22 cellular contexts compared by ENCODE assay signal in genomic region chr3:31181661-31182060, GRCh38.
DNase-seq lines count a peak whose midpoint lies in the region; ATAC-seq, FAIRE-seq and TF ChIP-seq lines count a peak whose summit lies in the region.
"Had no signal": no experiment of that assay in that cellular context is flagged by ENCODE, and none has a peak within 500 bp of the region (broad histone marks: within the 10 kb centered on the region; RNA-seq: fewer than 3 reads in every experiment).

No MANE protein-coding gene starts in this region.

- H3K4me1 ChIP-seq in heart right ventricle = no peaks in the 10 kb centered on the region
- H3K4me1 ChIP-seq in H1 (replicated peaks in 1 of 4; ENCODE audit: control insufficient read depth in 3 of 4, insufficient read depth in 4 of 4, low read length in 3 of 4) = no peaks in the 10 kb centered on the region; a peak in 2 of 7 replicates
- H3K4me1 ChIP-seq: BLaER1 had no signal

- no peaks in the 10 kb centered on the region for H4K20me1 ChIP-seq in H1 (replicated peaks in 1 of 2; ENCODE audit: control insufficient read depth in 1 of 2, insufficient read depth in 2 of 2, low read length in 2 of 2)
- H4K20me1 ChIP-seq: BLaER1 had no signal

- H3K14ac ChIP-seq in H1 (ENCODE audit: insufficient read length) = no peak overlapping the region

- H2BK20ac ChIP-seq in H1 (ENCODE audit: low read length) = no peak overlapping the region

- FAIRE-seq in H1 (lab: Jason Lieb, UNC) = no peak
- FAIRE-seq: A204.1, G401.6, GM12892 had no signal

- H3K27me3 ChIP-seq in heart right ventricle = no peaks in the 10 kb centered on the region
- no peaks in the 10 kb centered on the region for H3K27me3 ChIP-seq in H1 (replicated peaks in 1 of 4; ENCODE audit: control insufficient read depth in 3 of 4, extremely low read depth in 1 of 4, insufficient read depth in 3 of 4, low read length in 3 of 4)
- H3K27me3 ChIP-seq: BLaER1 had no signal

- TF ChIP-seq POLR2A in H1 (IDR thresholded peaks at IDR 0.05; ENCODE audit: control extremely low read depth in 1 of 2, low read depth in 2 of 2, low read length in 2 of 2) = no peak

- 94 to 96% methylated on average over 16 of the region's 16 CpGs for whole genome bisulfite sequencing in heart right ventricle, 2 donors
- 97% methylated on average over 16 of the region's 16 CpGs; no CpG with 5 or more reads in 1 of the 2 experiments for WGBS in H1 (ENCODE audit: extremely low coverage in 1 of 2, insufficient coverage in 1 of 2, insufficient read length in 1 of 2, insufficient replicate concordance in 2 of 2, low coverage in 1 of 2, low lambda C conversion rate in 2 of 2, missing lambda C conversion rate in 1 of 2), 2 experiments

- no peak overlapping the region for H3K4me2 ChIP-seq in H1 (ENCODE audit: insufficient read depth in 1 of 2, low read depth in 2 of 2, low read length in 2 of 2)
- H3K4me2 ChIP-seq: BLaER1 had no signal

- CTCF ChIA-PET in H1 (lab: Charles Lee; ENCODE audit: partially characterized antibody) = no interaction called here

- no peak overlapping the region for H2BK12ac ChIP-seq in H1 (ENCODE audit: low read depth, low read length)

- POLR2A ChIA-PET in H1 (lab: Charles Lee; ENCODE audit: partially characterized antibody) = no interaction called here

- no peak for ATAC-seq in left ventricle myocardium superior
- no peak for ATAC-seq in heart right ventricle
- peak; percentile 20 for ATAC-seq in stimulated activated memory B cell treated with anti-CD40 and anti-IgM and Interleukin-4, amounts not matched to agents 10 μg/mL and 1 μg/mL and 100 μg/mL, for 72 hours
- no peak for ATAC-seq in HG03469 (IDR thresholded peaks at IDR 0.05; ENCODE audit: unreplicated experiment)
- ATAC-seq: CD8-positive, alpha-beta T cell had no signal

- H3K79me2 ChIP-seq in H1 (ENCODE audit: control insufficient read depth in 1 of 2, insufficient read depth in 2 of 2, low read length in 2 of 2) = no peaks in the 10 kb centered on the region

- peaks cover 3% of the 10 kb centered on the region for H3K9me3 Mint-ChIP-seq in stimulated activated memory B cell treated with anti-CD40 and anti-IgM and Interleukin-4, amounts not matched to agents 10 μg/mL and 1 μg/mL and 100 μg/mL, for 72 hours
- H3K9me3 Mint-ChIP-seq: CD8-positive, alpha-beta T cell had no signal

- H4K8ac ChIP-seq in H1 (ENCODE audit: extremely low read depth, insufficient read depth, low read length) = peak overlapping the region; percentile 43

- no peak overlapping the region for H3K4ac ChIP-seq in H1 (replicated peaks; ENCODE audit: insufficient read length, low read depth, low read length)

- H4K5ac ChIP-seq in H1 (ENCODE audit: insufficient read length, low read depth, low read length) = no peak overlapping the region

- H3K36me3 ChIP-seq in heart right ventricle (no peaks in the 10 kb centered on the region), H1 (ENCODE audit: control insufficient read depth in 2 of 4, insufficient read depth in 4 of 4, low read length in 3 of 4) (no peaks in the 10 kb centered on the region)
- H3K36me3 ChIP-seq: BLaER1 had no signal

- no peaks in the 10 kb centered on the region for H3K36me3 Mint-ChIP-seq in stimulated activated memory B cell treated with anti-CD40 and anti-IgM and Interleukin-4, amounts not matched to agents 10 μg/mL and 1 μg/mL and 100 μg/mL, for 72 hours
- H3K36me3 Mint-ChIP-seq: CD4-positive, CD25-positive, alpha-beta regulatory T cell; CD8-positive, alpha-beta T cell had no signal

- H3K4me3 ChIP-seq in heart right ventricle (no peak overlapping the region), H1 (ENCODE audit: extremely low read depth in 1 of 4, insufficient read depth in 2 of 4, low read depth in 3 of 4, low read length in 4 of 4) (no peak overlapping the region)
- H3K4me3 ChIP-seq: BLaER1, GM23248 had no signal

- H3K27me3 Mint-ChIP-seq in stimulated activated memory B cell treated with anti-CD40 and anti-IgM and Interleukin-4, amounts not matched to agents 10 μg/mL and 1 μg/mL and 100 μg/mL, for 72 hours = peaks cover 9% of the 10 kb centered on the region
- H3K27me3 Mint-ChIP-seq: CD4-positive, CD25-positive, alpha-beta regulatory T cell had no signal

- H3K56ac ChIP-seq in H1 (replicated peaks; ENCODE audit: insufficient read length, low read depth, low read length) = no peak overlapping the region

- H3K9ac ChIP-seq in H1 (replicated peaks in 1 of 4; ENCODE audit: extremely low read depth in 1 of 4, low read depth in 3 of 4, low read length in 3 of 4) = no peak overlapping the region
- H3K9ac ChIP-seq: BLaER1, GM23248 had no signal

- TF ChIP-seq CTCF in heart right ventricle (IDR thresholded peaks at IDR 0.05) = no peak
- no peak for TF ChIP-seq CTCF in H1 (IDR thresholded peaks at IDR 0.05; ENCODE audit: control extremely low read depth in 1 of 3, insufficient read depth in 1 of 3, low read depth in 1 of 3, low read length in 3 of 3)

- H3K4me3 Mint-ChIP-seq in stimulated activated memory B cell treated with anti-CD40 and anti-IgM and Interleukin-4, amounts not matched to agents 10 μg/mL and 1 μg/mL and 100 μg/mL, for 72 hours = no peak overlapping the region
- H3K4me3 Mint-ChIP-seq: B cell; CD4-positive, CD25-positive, alpha-beta regulatory T cell; CD8-positive, alpha-beta T cell had no signal

- H2AFZ ChIP-seq in H1 (ENCODE audit: low read length) = no peak overlapping the region
- H2AFZ ChIP-seq: GM23248 had no signal

- no peaks in the 10 kb centered on the region for H3K4me1 Mint-ChIP-seq in stimulated activated memory B cell treated with anti-CD40 and anti-IgM and Interleukin-4, amounts not matched to agents 10 μg/mL and 1 μg/mL and 100 μg/mL, for 72 hours
- H3K4me1 Mint-ChIP-seq: B cell had no signal

- H2BK15ac ChIP-seq in H1 (ENCODE audit: low read length) = no peak overlapping the region

- no peak overlapping the region for H3K18ac ChIP-seq in H1 (ENCODE audit: extremely low read depth, low read length)

- DNase-seq in left ventricle myocardium superior (peak; percentile 20), heart right ventricle (no peak), H1 (ENCODE audit: low read depth in 1 of 2, low spot score in 2 of 2) (no peak), posterior vena cava (ENCODE audit: low spot score) (no peak), NCI-H2029 treated with DMSO at 0.1 percent for 48 hours (lab: John Stamatoyannopoulos, UW) (no peak)
- DNase-seq: Caco-2; CD4-positive, CD25-positive, alpha-beta regulatory T cell; CD8-positive, alpha-beta T cell; DMS153; DND-41; GM23248; H7; HCEC 1CT had no signal

- H2AK5ac ChIP-seq in H1 (ENCODE audit: low read depth, low read length) = no peak overlapping the region

- TF ChIP-seq EP300 in H1 (IDR thresholded peaks at IDR 0.05; ENCODE audit: borderline replicate concordance in 1 of 2, low read depth in 2 of 2, low read length in 2 of 2) = no peak

- no peak overlapping the region for H3K23ac ChIP-seq in H1 (ENCODE audit: insufficient read length)

- H2BK120ac ChIP-seq in H1 (replicated peaks; ENCODE audit: low read depth, low read length) = no peak overlapping the region

- H3K9me3 ChIP-seq in heart right ventricle (no peaks in the 10 kb centered on the region), H1 (ENCODE audit: insufficient read depth in 2 of 2, low read depth in 1 of 2, low read length in 1 of 2) (no peaks in the 10 kb centered on the region)
- H3K9me3 ChIP-seq: Caco-2 had no signal

- no peak overlapping the region for H3K27ac ChIP-seq in heart right ventricle
- no peak overlapping the region for H3K27ac ChIP-seq in H1 (ENCODE audit: low read depth, low read length)
- H3K27ac ChIP-seq: 22Rv1, BLaER1, C4-2B, GM23248 had no signal

- H4K91ac ChIP-seq in H1 (replicated peaks; ENCODE audit: insufficient read length, low read length) = no peak overlapping the region

- intact Hi-C loops in left ventricle myocardium superior (cut with micrococcal nuclease) = no loop called here
- intact Hi-C loops in heart right ventricle (cut with DNase I) = no loop called here
- intact Hi-C loops in posterior vena cava (cut with DNase I) = loop anchor here in 1 of 2 donors (10.0 kb wide), 1 partner anchor 583 kb away; no protein-coding TSS in a partner anchor

- H3K23me2 ChIP-seq in H1 (ENCODE audit: low read depth, low read length) = no peaks in the 10 kb centered on the region

- TF ChIP-seq RAD21 in H1 (IDR thresholded peaks at IDR 0.05 in 1 of 2, conservative IDR thresholded peaks at IDR 0.05 in 1 of 2; ENCODE audit: low read depth in 2 of 2, low read length in 2 of 2) = no peak

- no peak overlapping the region for H3K27ac Mint-ChIP-seq in stimulated activated memory B cell treated with anti-CD40 and anti-IgM and Interleukin-4, amounts not matched to agents 10 μg/mL and 1 μg/mL and 100 μg/mL, for 72 hours
- H3K27ac Mint-ChIP-seq: B cell; CD4-positive, CD25-positive, alpha-beta regulatory T cell; CD8-positive, alpha-beta T cell had no signal

- no peaks in the 10 kb centered on the region for H3K79me1 ChIP-seq in H1 (ENCODE audit: low read depth, low read length)

- no peak overlapping the region for H2BK5ac ChIP-seq in H1 (ENCODE audit: low read depth, low read length)

TF ChIP-seq in H1, 55 proteins besides CTCF, POLR2A, EP300 and RAD21 (continues in another document):
- TF ChIP-seq RBBP5 (IDR thresholded peaks at IDR 0.05; ENCODE audit: borderline replicate concordance, low read depth, low read length) = no peak
- no peak for TF ChIP-seq SUZ12 (IDR thresholded peaks at IDR 0.05; ENCODE audit: low read length)
- no peak for TF ChIP-seq YY1 (IDR thresholded peaks at IDR 0.05; ENCODE audit: low read depth, low read length)
- no peak for TF ChIP-seq KDM5A (IDR thresholded peaks at IDR 0.05; ENCODE audit: low read length)
- no peak for TF ChIP-seq SIN3A (conservative IDR thresholded peaks at IDR 0.05 in 1 of 2, IDR thresholded peaks at IDR 0.05 in 1 of 2; ENCODE audit: low read depth in 1 of 2, low read length in 2 of 2)
- TF ChIP-seq EZH2 (IDR thresholded peaks at IDR 0.05; ENCODE audit: low read depth, low read length, severe bottlenecking) = no peak
- no peak for TF ChIP-seq TCF12 (IDR thresholded peaks at IDR 0.05; ENCODE audit: low read depth, low read length)
- no peak for TF ChIP-seq ATF3 (IDR thresholded peaks at IDR 0.05; ENCODE audit: insufficient read depth, low read depth, low read length)
- no peak for TF ChIP-seq KDM1A (IDR thresholded peaks at IDR 0.05; ENCODE audit: borderline replicate concordance, low read length)
